ENCODE assay signal across 6 cellular contexts in genomic region chr3:186702451-186702850, GRCh38. TPM values are rescaled to one million over a fixed set of nuclear protein-coding genes. Genes with fewer than 3 reads are reported as not detected.
"Had no signal": no experiment of that assay in that cellular context is flagged by ENCODE, and none has a peak within 500 bp of the region (broad histone marks: within the 10 kb centered on the region; RNA-seq: fewer than 3 reads in every experiment).

No MANE protein-coding gene starts in this region.

RNA-seq across cellular contexts. Expression of gene KNG1, which starts 14.7 kb away (rescaled TPM):
- total RNA-seq: GM23248, H1, H4, H7, H9, HFFc6 had no signal
- polyA plus RNA-seq: GM23248 had no signal

RNA-seq across cellular contexts. Expression of gene HRG, which starts 36.6 kb away (rescaled TPM):
- total RNA-seq: GM23248, H4, H9, HFFc6 had no signal
- polyA plus RNA-seq: GM23248 had no signal
